ENCODE assay signal across 8 cellular contexts in genomic region chr12:67222302-67222701, GRCh38. TPM values are rescaled to one million over a fixed set of nuclear protein-coding genes. Genes with fewer than 3 reads are reported as not detected.
A peak's percentile ranks its signal among the peaks of the same experiment; 100 is the strongest.
DNase-seq lines count a peak whose midpoint lies in the region; ATAC-seq, FAIRE-seq and TF ChIP-seq lines count a peak whose summit lies in the region.

No MANE protein-coding gene starts in this region.

- no peaks in the 10 kb centered on the region for H3K9me3 ChIP-seq in K562 (replicated peaks; ENCODE audit: control insufficient read depth, insufficient read depth, low read depth, low read length)

- H3K36me3 Mint-ChIP-seq in neural crest cell (ENCODE audit: low read depth) = peaks cover under 1% of the 10 kb centered on the region
- H3K36me3 Mint-ChIP-seq in activated T-cell treated with anti-CD3 and anti-CD28 coated beads, Interleukin-2, amount 50 U/mL, for 4 hours (ENCODE audit: insufficient read depth) = no peaks in the 10 kb centered on the region

- no peaks in the 10 kb centered on the region for H3K4me1 ChIP-seq in K562 (replicated peaks in 1 of 2; ENCODE audit: control insufficient read depth in 2 of 2, insufficient read depth in 2 of 2, low read length in 2 of 2)

- H3K36me3 ChIP-seq in K562 (ENCODE audit: control insufficient read depth, insufficient read depth, low read length) = no peaks in the 10 kb centered on the region

- H3K4me1 Mint-ChIP-seq in neural crest cell = no peaks in the 10 kb centered on the region
- H3K4me1 Mint-ChIP-seq in activated T-cell treated with anti-CD3 and anti-CD28 coated beads, Interleukin-2, amount 50 U/mL, for 4 hours (ENCODE audit: low read depth) = no peaks in the 10 kb centered on the region

- CTCF ChIA-PET in K562 (lab: Yijun Ruan, JAX; ENCODE audit: low intra/inter-chr PET ratio) = no interaction called here

- H3K9me3 Mint-ChIP-seq in neural crest cell = peaks cover 7% of the 10 kb centered on the region
- no peaks in the 10 kb centered on the region for H3K9me3 Mint-ChIP-seq in activated T-cell treated with anti-CD3 and anti-CD28 coated beads, Interleukin-2, amount 50 U/mL, for 4 hours

- H4K20me1 ChIP-seq in K562 (replicated peaks; ENCODE audit: control insufficient read depth, insufficient read depth, low read length) = no peaks in the 10 kb centered on the region

- no peaks in the 10 kb centered on the region for H3K9me1 ChIP-seq in K562 (ENCODE audit: control insufficient read depth, insufficient read depth, low read length)

- H3K4me3 Mint-ChIP-seq in neural crest cell = no peak overlapping the region
- H3K4me3 Mint-ChIP-seq in activated T-cell treated with anti-CD3 and anti-CD28 coated beads, Interleukin-2, amount 50 U/mL, for 4 hours = no peak overlapping the region

- H3K4me3 ChIP-seq in NB4 (ENCODE audit: low read depth, low read length) (no peak overlapping the region), K562 (no peak overlapping the region)

- DNase-seq in ELF-1 (ENCODE audit: low read depth, low spot score) (peak; percentile 51), NB4 (ENCODE audit: low read depth) (peak; percentile 15), K562 (ENCODE audit: extremely low read depth in 1 of 4, low spot score in 3 of 4) (peak in 2 of 4 experiments; percentile 5 to 8), neural crest cell (ENCODE audit: low read depth, low spot score) (no peak), NK-92 (lab: John Stamatoyannopoulos, UW; ENCODE audit: unreplicated experiment) (no peak)
- DNase-seq in activated T-cell treated with anti-CD3 and anti-CD28 coated beads, Interleukin-2, amount 50 U/mL, for 4 hours = no peak
- no peak for DNase-seq in activated CD8-positive, alpha-beta memory T cell treated with anti-CD3 and anti-CD28 coated beads for 24 hours

- TF ChIP-seq CTCF in NB4 (IDR thresholded peaks at IDR 0.05; ENCODE audit: low read depth, low read length) (no peak), K562 (IDR thresholded peaks at IDR 0.05 in 2 of 3, conservative IDR thresholded peaks at IDR 0.05 in 1 of 3; ENCODE audit: insufficient read depth in 2 of 3, low read depth in 1 of 3, low read length in 3 of 3) (peak; percentile 33 to 38 (median 34); a peak in 3 of 6 replicates), neural crest cell (conservative IDR thresholded peaks at IDR 0.05) (peak; percentile 58)

- BruUV-seq in K562 (replicated peaks; lab: Mats Ljungman, UMichigan) = no TSS peak

- in situ Hi-C loops in K562 (cut with MboI) = no loop called here

- peaks cover 0 to 6% of the 10 kb centered on the region in 2 experiments; a peak in 1 of 5 replicates for H3K27me3 ChIP-seq in K562 (ENCODE audit: control insufficient read depth in 2 of 2, insufficient read depth in 2 of 2, low read length in 2 of 2)

- POLR2A ChIA-PET in K562 (lab: Yijun Ruan, JAX) = interaction anchor here (0.5 to 0.7 kb wide), 2 partner anchors 47 to 342 kb away, joined by 3 read pairs; no protein-coding TSS in a partner anchor

- no peak for FAIRE-seq in K562 (lab: Jason Lieb, UNC)

- ATAC-seq in K562 (peak; percentile 54; the same call in 1 of the 3 replicates), GM18858 (IDR thresholded peaks at IDR 0.05; ENCODE audit: unreplicated experiment) (no peak)
- ATAC-seq in activated T-cell treated with anti-CD3 and anti-CD28 coated beads, Interleukin-2, amount 50 U/mL, for 4 hours = no peak

- no peak for TF ChIP-seq EP300 in K562 (IDR thresholded peaks at IDR 0.05; ENCODE audit: low read length)

- TF ChIP-seq RAD21 in K562 (CRISPR knock-in tag; conservative IDR thresholded peaks at IDR 0.05 in 1 of 2, IDR thresholded peaks at IDR 0.05 in 1 of 2) = no peak

- intact Hi-C loops in K562 (cut with micrococcal nuclease) = loop anchor here (10.0 kb wide), 1 partner anchor 198 kb away; no protein-coding TSS in a partner anchor

- WGBS in K562 (ENCODE audit: insufficient coverage, low coverage, missing lambda C conversion rate) = 3% methylated on average over 4 of the region's 4 CpGs

- H3K27ac ChIP-seq in K562 (ENCODE audit: extremely low read depth, low read depth, low read length) = no peak overlapping the region

- peaks cover 4% of the 10 kb centered on the region for H3K27me3 Mint-ChIP-seq in neural crest cell (ENCODE audit: low read depth)
- H3K27me3 Mint-ChIP-seq in activated T-cell treated with anti-CD3 and anti-CD28 coated beads, Interleukin-2, amount 50 U/mL, for 4 hours (ENCODE audit: low read depth) = no peaks in the 10 kb centered on the region

- no peak overlapping the region for H2AFZ ChIP-seq in K562 (ENCODE audit: low read depth, low read length)

- no peaks in the 10 kb centered on the region for H3K79me2 ChIP-seq in K562 (ENCODE audit: control insufficient read depth, insufficient read depth, low read length)

- H3K4me2 ChIP-seq in K562 (ENCODE audit: insufficient read depth, low read length) = no peak overlapping the region

- no peak overlapping the region for H3K27ac Mint-ChIP-seq in neural crest cell (ENCODE audit: unreplicated experiment)

- no peak overlapping the region for H3K9ac ChIP-seq in K562 (ENCODE audit: insufficient read depth in 1 of 2, low read depth in 2 of 2, low read length in 2 of 2)

- TF ChIP-seq POLR2A in NB4 (IDR thresholded peaks at IDR 0.05; ENCODE audit: extremely low read depth, insufficient read length) (no peak), K562 (conservative IDR thresholded peaks at IDR 0.05) (no peak)

TF ChIP-seq in K562, 482 proteins besides CTCF, POLR2A, EP300 and RAD21:
- TF ChIP-seq POLR2AphosphoS5 (IDR thresholded peaks at IDR 0.05; ENCODE audit: control insufficient read depth, insufficient read depth, low read depth, low read length) (no peak), RFX1 (IDR thresholded peaks at IDR 0.05) (no peak), MEIS2 (IDR thresholded peaks at IDR 0.05; ENCODE audit: partially characterized antibody) (no peak)

RNA-seq across cellular contexts. Expression of gene CAND1, which starts 46.9 kb away (rescaled TPM):
- total RNA-seq in K562 (2011; cell fraction: chromatin; rRNA removed; ENCODE audit: low replicate concordance) = 52.0 and 222 TPM in 2 replicates
- total RNA-seq in K562 (2011; cell fraction: nucleolus; rRNA removed) = 26.5 and 37.0 TPM in 2 replicates
- total RNA-seq in K562 (2011; cell fraction: nucleoplasm; rRNA removed) = 70.0 and 96.4 TPM in 2 replicates
- 77.5 and 97.2 TPM in 2 replicates for total RNA-seq in K562 (2014; rRNA removed)
- 116 and 127 TPM in 2 replicates for total RNA-seq in K562 (2014; rRNA removed; fragmentation: Illumina TruSeq; extraction: Trizol)
- total RNA-seq in K562 (2015; rRNA removed; fragmentation: Illumina TruSeq; extraction: Trizol) = 72.7 and 80.0 TPM in 2 replicates
- total RNA-seq in K562 (2021) = 142 and 144 TPM in 2 replicates
- polyA plus RNA-seq in K562 (2011; rRNA removed) = 134 and 167 TPM in 2 replicates
- polyA plus RNA-seq in K562 (2011; cell fraction: cytosol; rRNA removed) = 20.3 and 40.9 TPM in 2 replicates
- polyA plus RNA-seq in K562 (2011; cell fraction: nucleus; rRNA removed) = 42.3 and 66.0 TPM in 2 replicates
- polyA plus RNA-seq in K562 (2012) = 47.5 and 49.5 TPM in 2 replicates
- 50.1 and 51.3 TPM in 2 replicates for polyA plus RNA-seq in K562 (2014; fragmentation: Illumina TruSeq; extraction: Trizol)
- polyA plus RNA-seq in K562 (2014; fragmentation: Nextera tagmentation; extraction: Ambion mirVana) = 10 to 100 TPM; 24.0 to 32.3 TPM
- polyA plus RNA-seq in K562 (2014; rRNA removed) = 40.7 and 43.5 TPM in 2 replicates
- 204 and 240 TPM in 2 replicates for polyA minus RNA-seq in K562 (2011; rRNA and poly(A)+ RNA removed)
- 63.5 and 70.4 TPM in 2 replicates for polyA minus RNA-seq in K562 (2011; cell fraction: cytosol; rRNA and poly(A)+ RNA removed)
- polyA minus RNA-seq in K562 (2011; cell fraction: nucleus; rRNA and poly(A)+ RNA removed) = 53.9 and 102 TPM in 2 replicates
- 255 and 259 TPM in 2 replicates for total RNA-seq in neural crest cell
- total RNA-seq in activated T-cell treated with anti-CD3 and anti-CD28 coated beads, Interleukin-2, amount 50 U/mL, for 4 hours = 100 to 1,000 TPM; 203 to 223 (median 223) TPM

Comparison
In these comparisons a context has a peak if more than half of its experiments do, and no peak if none do; other contexts are left out.
1. DNase-seq: peak in ELF-1 (single experiment) and NB4 (single experiment); none in neural crest cell (single experiment), activated T-cell treated with anti-CD3 and anti-CD28 coated beads, Interleukin-2, amount 50 U/mL, for 4 hours (single experiment), NK-92 (single experiment) and activated CD8-positive, alpha-beta memory T cell treated with anti-CD3 and anti-CD28 coated beads for 24 hours (single experiment).